10 cellular contexts compared by ENCODE assay signal in the genomic region with DNA sequence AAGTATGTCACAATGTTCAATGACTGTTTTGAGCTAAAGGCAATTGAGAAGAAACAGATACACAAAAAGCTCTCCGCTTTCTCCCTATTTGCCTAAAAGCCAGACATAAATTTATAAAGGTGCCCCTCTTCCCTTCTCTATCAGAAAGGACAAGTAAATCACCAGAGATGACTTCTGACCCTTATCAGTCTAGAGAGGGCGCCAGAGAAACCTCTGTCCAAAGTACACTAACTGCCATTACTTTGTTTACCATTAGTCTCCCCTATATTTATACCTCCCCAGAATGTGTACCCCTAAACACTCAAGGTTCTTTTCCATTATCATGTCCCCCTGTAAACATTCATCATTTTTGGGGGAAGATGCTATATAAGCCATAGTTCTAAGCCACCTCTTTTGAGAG. TPM values are rescaled to one million over a fixed set of nuclear protein-coding genes. Genes with fewer than 3 reads are reported as not detected.
DNase-seq lines count a peak whose midpoint lies in the region; ATAC-seq and TF ChIP-seq lines count a peak whose summit lies in the region.
"Had no signal": no experiment of that assay in that cellular context is flagged by ENCODE, and none has a peak within 500 bp of the region (broad histone marks: within the 10 kb centered on the region; RNA-seq: fewer than 3 reads in every experiment).

No MANE protein-coding gene starts in this region.

- no peak overlapping the region for H3K14ac ChIP-seq in neuronal stem cell (ENCODE audit: low read length)

- H3K9ac ChIP-seq in Loucy (ENCODE audit: low read depth, low read length, poor library complexity, severe bottlenecking), result no peak overlapping the region
- no peak overlapping the region for H3K9ac ChIP-seq in neuronal stem cell (ENCODE audit: low read depth, low read length, poor library complexity)

- no peak overlapping the region for H2BK5ac ChIP-seq in neuronal stem cell (ENCODE audit: low read length)

- DNase-seq in GM10248 (ENCODE audit: extremely low spot score) (peak; percentile 16), fibroblast of pulmonary artery (ENCODE audit: low read depth) (no peak), neuronal stem cell (ENCODE audit: low spot score) (no peak), UCSD-AML1 (lab: John Stamatoyannopoulos, UW; ENCODE audit: unreplicated experiment) (no peak), kidney glomerular epithelial cell (lab: John Stamatoyannopoulos, UW) (no peak)
- DNase-seq: dorsolateral prefrontal cortex, retina had no signal

- no peaks in the 10 kb centered on the region for H3K9me3 ChIP-seq in Loucy (ENCODE audit: insufficient read depth, low read depth, low read length)
- H3K9me3 ChIP-seq in neuronal stem cell (replicated peaks in 1 of 2; ENCODE audit: control insufficient read depth in 2 of 2, insufficient read depth in 1 of 2, low read depth in 1 of 2, low read length in 2 of 2), result no peaks in the 10 kb centered on the region

- no peak overlapping the region for H4K8ac ChIP-seq in neuronal stem cell (ENCODE audit: low read depth, low read length)

- no peak overlapping the region for H3K4me2 ChIP-seq in Loucy (ENCODE audit: low read depth, low read length, poor library complexity, severe bottlenecking)
- H3K4me2 ChIP-seq in neuronal stem cell (ENCODE audit: insufficient read depth, low read length, poor library complexity, severe bottlenecking), result no peak overlapping the region

- H2AFZ ChIP-seq in Loucy (ENCODE audit: low read length) (no peak overlapping the region), neuronal stem cell (ENCODE audit: low read length) (no peak overlapping the region)

- H3K9me2 ChIP-seq in Loucy (replicated peaks; ENCODE audit: low read depth, low read length), result no peaks in the 10 kb centered on the region

- no peak overlapping the region for H2BK12ac ChIP-seq in neuronal stem cell (ENCODE audit: low read length)

- H2BK15ac ChIP-seq in neuronal stem cell (ENCODE audit: low read length), result no peak overlapping the region

- no peaks in the 10 kb centered on the region for H3K36me3 ChIP-seq in Loucy (ENCODE audit: insufficient read depth, low read length)
- H3K36me3 ChIP-seq in neuronal stem cell (replicated peaks in 1 of 2; ENCODE audit: control insufficient read depth in 2 of 2, insufficient read depth in 2 of 2, low read length in 2 of 2), result no peaks in the 10 kb centered on the region

- H3K27ac ChIP-seq in neuronal stem cell (replicated peaks; ENCODE audit: low read length), result no peak overlapping the region
- H3K27ac ChIP-seq: dorsolateral prefrontal cortex had no signal

- ATAC-seq in GM19467 (IDR thresholded peaks at IDR 0.05; ENCODE audit: unreplicated experiment), result peak; percentile 61
- no peak for ATAC-seq in HG03439 (IDR thresholded peaks at IDR 0.05; ENCODE audit: unreplicated experiment)

- H3K27me3 ChIP-seq in Loucy (ENCODE audit: insufficient read depth, low read length, poor library complexity, severe bottlenecking), result no peaks in the 10 kb centered on the region
- H3K27me3 ChIP-seq in neuronal stem cell (ENCODE audit: control insufficient read depth in 3 of 3, insufficient read depth in 3 of 3, low read depth in 1 of 3, low read length in 3 of 3), result no peaks in the 10 kb centered on the region
- H3K27me3 ChIP-seq: dorsolateral prefrontal cortex had no signal

- no peak overlapping the region for H3K4ac ChIP-seq in neuronal stem cell (ENCODE audit: low read length)

- H2AK5ac ChIP-seq in neuronal stem cell (ENCODE audit: low read depth, low read length), result no peak overlapping the region

- no peak overlapping the region for H4K91ac ChIP-seq in neuronal stem cell (ENCODE audit: low read depth, low read length, poor library complexity)

- CTCF ChIA-PET in GM10248 (lab: Yijun Ruan, JAX), result interaction anchor here (0.7 to 3.8 kb wide), 7 partner anchors 10 to 50 kb away, joined by 3 to 19 read pairs (median 5); partner anchors contain the start of gene TPK1

- WGBS in neuronal stem cell (ENCODE audit: extremely low coverage in 2 of 2, insufficient read length in 2 of 2, insufficient replicate concordance in 1 of 2), 2 donors, result no CpG with 5 or more reads among the region's 2 CpGs

- H3F3A ChIP-seq in Loucy (ENCODE audit: low read depth), result no peaks in the 10 kb centered on the region

- H3K79me1 ChIP-seq in neuronal stem cell (ENCODE audit: low read depth, low read length), result no peaks in the 10 kb centered on the region

- TF ChIP-seq CTCF in GM10248 (IDR thresholded peaks at IDR 0.05; ENCODE audit: control extremely low read depth, extremely low read depth, low read depth, missing control alignments), result peak; percentile 47
- TF ChIP-seq CTCF in Loucy (conservative IDR thresholded peaks at IDR 0.05; ENCODE audit: low read length), result peak; percentile 62
- TF ChIP-seq CTCF in fibroblast of pulmonary artery (IDR thresholded peaks at IDR 0.05; ENCODE audit: low read length, missing control alignments), result peak; percentile 9

- no peak overlapping the region for H2BK120ac ChIP-seq in neuronal stem cell (ENCODE audit: low read depth, low read length)

- no peak overlapping the region for H3K18ac ChIP-seq in neuronal stem cell (ENCODE audit: low read length)

- H3K23ac ChIP-seq in neuronal stem cell (ENCODE audit: low read depth, low read length, poor library complexity), result no peak overlapping the region

- H3K79me2 ChIP-seq in Loucy (ENCODE audit: insufficient read depth, low read length), result no peaks in the 10 kb centered on the region

- H3K4me3 ChIP-seq in Loucy (ENCODE audit: low read length, poor library complexity, severe bottlenecking) (no peak overlapping the region), fibroblast of pulmonary artery (replicated peaks; ENCODE audit: low read depth, low read length) (no peak overlapping the region), neuronal stem cell (ENCODE audit: low read length in 2 of 2) (no peak overlapping the region)
- H3K4me3 ChIP-seq: dorsolateral prefrontal cortex had no signal

- no peaks in the 10 kb centered on the region for H3K4me1 ChIP-seq in Loucy (ENCODE audit: insufficient read depth, low read length, poor library complexity, severe bottlenecking)
- H3K4me1 ChIP-seq in neuronal stem cell (ENCODE audit: control insufficient read depth in 2 of 2, insufficient read depth in 1 of 2, low read depth in 1 of 2, low read length in 2 of 2), result no peaks in the 10 kb centered on the region

- POLR2A ChIA-PET in GM10248 (lab: Yijun Ruan, JAX), result no interaction called here

- H4K20me1 ChIP-seq in Loucy (ENCODE audit: insufficient read depth, low read length, poor library complexity, severe bottlenecking), result no peaks in the 10 kb centered on the region

RNA-seq across cellular contexts. Expression of gene TPK1, which starts 49.3 kb away (rescaled TPM):
- polyA plus RNA-seq in neuronal stem cell (2013, experiment 1 of 2), result 3.8 TPM
- polyA plus RNA-seq in neuronal stem cell (2013, experiment 2 of 2), result 4.3 TPM

Comparison
In these comparisons a context has a peak if more than half of its experiments do, and no peak if none do; other contexts are left out.
1. CTCF ChIP-seq: peak in every context shown above with its lines; median percentile 62 in Loucy; 47 in GM10248; 9 in fibroblast of pulmonary artery.